Comparison of ENCODE assay signal across 9 cellular contexts in the genomic region with DNA sequence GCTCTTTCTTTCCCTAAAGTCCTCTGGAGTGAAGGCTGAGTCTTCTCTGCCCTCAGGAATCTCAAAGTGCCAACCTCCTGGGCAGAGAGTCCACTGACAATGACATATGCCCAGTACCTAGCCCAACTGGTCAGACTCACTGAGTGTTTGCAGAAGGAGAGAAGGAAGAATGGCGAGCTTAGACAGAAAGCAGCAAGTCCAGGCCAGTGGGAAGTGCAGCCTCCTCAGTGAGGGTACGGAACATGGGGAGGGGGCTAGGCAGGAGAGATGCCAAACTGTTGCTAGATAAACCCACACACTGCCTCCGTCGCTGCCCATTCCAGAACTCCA. TPM values are rescaled to one million over a fixed set of nuclear protein-coding genes. Genes with fewer than 3 reads are reported as not detected.
A peak's percentile ranks its signal among the peaks of the same experiment; 100 is the strongest.
DNase-seq lines count a peak whose midpoint lies in the region; ATAC-seq and TF ChIP-seq lines count a peak whose summit lies in the region.
"Had no signal": no experiment of that assay in that cellular context is flagged by ENCODE, and none has a peak within 500 bp of the region (broad histone marks: within the 10 kb centered on the region; RNA-seq: fewer than 3 reads in every experiment).

No MANE protein-coding gene starts in this region.

- H3K9me3 ChIP-seq in BE2C (no peaks in the 10 kb centered on the region), HUES64 (ENCODE audit: insufficient read depth, low read depth, low read length) (no peaks in the 10 kb centered on the region)
- no peaks in the 10 kb centered on the region for H3K9me3 ChIP-seq in naive thymus-derived CD4-positive, alpha-beta T cell (ENCODE audit: control insufficient read depth in 2 of 3, low read length in 3 of 3)

- CTCF ChIA-PET in naive thymus-derived CD4-positive, alpha-beta T cell (lab: Charles Lee): interaction anchor here (0.5 to 2.6 kb wide), 4 partner anchors 75 to 1176 kb away, joined by 3 to 13 read pairs (median 6); no protein-coding TSS in a partner anchor
- CTCF ChIA-PET in GM10248 (lab: Yijun Ruan, JAX): interaction anchor here (1.0 to 2.6 kb wide), 6 partner anchors 16 to 197 kb away, joined by 3 to 18 read pairs (median 4); no protein-coding TSS in a partner anchor

- H3K27ac ChIP-seq in HUES64 (ENCODE audit: low read depth, low read length): no peak overlapping the region
- peak overlapping the region; percentile 82 for H3K27ac ChIP-seq in naive thymus-derived CD4-positive, alpha-beta T cell (ENCODE audit: low read depth, low read length)

- ATAC-seq in naive thymus-derived CD4-positive, alpha-beta T cell: no peak

- H3K27me3 Mint-ChIP-seq in naive thymus-derived CD4-positive, alpha-beta T cell: no peaks in the 10 kb centered on the region

- H3K36me3 ChIP-seq in BE2C (peaks cover 15% of the 10 kb centered on the region), HUES64 (ENCODE audit: insufficient read depth, low read length) (peaks cover 37% of the 10 kb centered on the region)
- H3K36me3 ChIP-seq in naive thymus-derived CD4-positive, alpha-beta T cell (ENCODE audit: control insufficient read depth in 2 of 3, insufficient read depth in 3 of 3, low read length in 3 of 3): peaks cover 0 to 32% (median 4%) of the 10 kb centered on the region in 3 experiments

- H3K4me3 Mint-ChIP-seq in naive thymus-derived CD4-positive, alpha-beta T cell: peak overlapping the region; percentile 82 to 98 (median 96)

- H3K9ac ChIP-seq in HUES64 (ENCODE audit: low read depth, low read length): peak overlapping the region; percentile 73

- no peak for DNase-seq in BE2C
- DNase-seq in choroid plexus epithelial cell (ENCODE audit: low read depth): no peak
- DNase-seq in naive thymus-derived CD4-positive, alpha-beta T cell: no peak
- no peak for DNase-seq in C1 segment of cervical spinal cord (lab: John Stamatoyannopoulos, UW)
- no peak for DNase-seq in Ammon's horn (ENCODE audit: low spot score)
- DNase-seq in COLO668 (lab: John Stamatoyannopoulos, UW; ENCODE audit: unreplicated experiment): no peak
- no peak for DNase-seq in GM10248 (ENCODE audit: extremely low spot score)

- H3K27me3 ChIP-seq in BE2C (no peaks in the 10 kb centered on the region), HUES64 (ENCODE audit: insufficient read depth, low read length) (no peaks in the 10 kb centered on the region)
- H3K27me3 ChIP-seq in naive thymus-derived CD4-positive, alpha-beta T cell (ENCODE audit: control insufficient read depth in 2 of 2, insufficient read depth in 2 of 2, low read length in 2 of 2): no peaks in the 10 kb centered on the region

- intact Hi-C loops in naive thymus-derived CD4-positive, alpha-beta T cell (cut with micrococcal nuclease): loop anchor here (1.0 to 10.0 kb wide), 8 partner anchors 18 to 402 kb away; a partner anchor contains a TSS

- peaks cover 4% of the 10 kb centered on the region for H3K4me1 ChIP-seq in BE2C
- peaks cover 16% of the 10 kb centered on the region for H3K4me1 ChIP-seq in HUES64 (ENCODE audit: insufficient read depth, low read length)
- H3K4me1 ChIP-seq in naive thymus-derived CD4-positive, alpha-beta T cell (ENCODE audit: control insufficient read depth in 2 of 2, insufficient read depth in 2 of 2, low read length in 2 of 2): peaks cover 6 to 16% of the 10 kb centered on the region in 2 donors

- H3K4me3 ChIP-seq in BE2C (ENCODE audit: low read depth, low read length): peak overlapping the region; percentile 88
- H3K4me3 ChIP-seq in HUES64 (ENCODE audit: low read length): peak overlapping the region; percentile 79
- peak overlapping the region; percentile 93 for H3K4me3 ChIP-seq in choroid plexus epithelial cell (ENCODE audit: low read depth, low read length)
- peak overlapping the region; percentile 72 for H3K4me3 ChIP-seq in naive thymus-derived CD4-positive, alpha-beta T cell (ENCODE audit: low read length)

- H3K36me3 Mint-ChIP-seq in naive thymus-derived CD4-positive, alpha-beta T cell: peaks cover 4 to 17% (median 10%) of the 10 kb centered on the region in 5 donors

- peak overlapping the region; percentile 96 to 99 (median 97) for H3K27ac Mint-ChIP-seq in naive thymus-derived CD4-positive, alpha-beta T cell

- POLR2A ChIA-PET in naive thymus-derived CD4-positive, alpha-beta T cell (lab: Charles Lee): interaction anchor here (0.6 to 2.6 kb wide), 13 partner anchors 10 to 281 kb away, joined by 3 to 13 read pairs (median 7); a partner anchor contains a TSS
- POLR2A ChIA-PET in GM10248 (lab: Yijun Ruan, JAX): interaction anchor here (0.7 kb wide), 1 partner anchor 178 kb away, joined by 3 read pairs; no protein-coding TSS in a partner anchor

- TF ChIP-seq CTCF in BE2C (IDR thresholded peaks at IDR 0.05; ENCODE audit: low read depth, low read length) (no peak), choroid plexus epithelial cell (conservative IDR thresholded peaks at IDR 0.05; ENCODE audit: low read depth, low read length) (no peak), GM10248 (IDR thresholded peaks at IDR 0.05; ENCODE audit: control extremely low read depth, extremely low read depth, low read depth, missing control alignments) (no peak)

- peaks cover 6 to 47% (median 32%) of the 10 kb centered on the region in 7 donors for H3K4me1 Mint-ChIP-seq in naive thymus-derived CD4-positive, alpha-beta T cell

- no peaks in the 10 kb centered on the region for H3K9me3 Mint-ChIP-seq in naive thymus-derived CD4-positive, alpha-beta T cell

- 2% methylated on average over 4 of the region's 4 CpGs for WGBS in HUES64

RNA-seq across cellular contexts. Expression of a gene that starts 0.7 kb away (rescaled TPM):
- 46.4 TPM for polyA plus RNA-seq in BE2C (2012; ENCODE audit: insufficient read depth, insufficient read length, low read depth)
- polyA plus RNA-seq in HUES64 (2013, experiment 1 of 2): 64.1 TPM
- polyA plus RNA-seq in HUES64 (2013, experiment 2 of 2): 54.0 TPM
- total RNA-seq in naive thymus-derived CD4-positive, alpha-beta T cell: 100 to 1,000 TPM; 112 to 204 (median 160) TPM
- polyA plus RNA-seq in naive thymus-derived CD4-positive, alpha-beta T cell: 10 to 100 TPM; 46.6 to 73.3 TPM

RNA-seq across cellular contexts. Expression of a gene that starts 23.9 kb away (rescaled TPM):
- 18.8 TPM for polyA plus RNA-seq in BE2C (2012; ENCODE audit: insufficient read depth, insufficient read length, low read depth)
- polyA plus RNA-seq in HUES64 (2013, experiment 1 of 2): not detected
- polyA plus RNA-seq in HUES64 (2013, experiment 2 of 2): not detected
- total RNA-seq in naive thymus-derived CD4-positive, alpha-beta T cell: 1 to 10 TPM in 1 of 5 experiments, under 1 TPM in 3, not detected in 1; 0.24 to 1.1 (median 0.28) TPM
- polyA plus RNA-seq in naive thymus-derived CD4-positive, alpha-beta T cell: 1 to 10 TPM; 2.3 to 4.6 TPM
- total RNA-seq: glomerular endothelial cell had no signal

RNA-seq across cellular contexts. Expression of a gene that starts 28.3 kb away (rescaled TPM):
- polyA plus RNA-seq in BE2C (2012; ENCODE audit: insufficient read depth, insufficient read length, low read depth): 3.8 TPM
- 0.30 TPM for polyA plus RNA-seq in HUES64 (2013, experiment 1 of 2)
- polyA plus RNA-seq in HUES64 (2013, experiment 2 of 2): 0.32 TPM
- total RNA-seq in naive thymus-derived CD4-positive, alpha-beta T cell: 1 to 10 TPM in 2 of 5 experiments, not detected in 3; 1.0 to 1.2 TPM
- polyA plus RNA-seq in naive thymus-derived CD4-positive, alpha-beta T cell: under 1 TPM in 1 of 2 donors, not detected in 1; 0.13 TPM
- total RNA-seq: glomerular endothelial cell had no signal

RNA-seq across cellular contexts. Expression of a gene that starts 30.6 kb away (rescaled TPM):
- 186 TPM for polyA plus RNA-seq in BE2C (2012; ENCODE audit: insufficient read depth, insufficient read length, low read depth)
- polyA plus RNA-seq in HUES64 (2013, experiment 1 of 2): 59.6 TPM
- polyA plus RNA-seq in HUES64 (2013, experiment 2 of 2): 60.2 TPM
- total RNA-seq in naive thymus-derived CD4-positive, alpha-beta T cell: 100 to 1,000 TPM in 1 of 5 experiments, 10 to 100 TPM in 4; 70.8 to 105 (median 91.9) TPM
- polyA plus RNA-seq in naive thymus-derived CD4-positive, alpha-beta T cell: 10 to 100 TPM; 69.6 to 94.0 TPM

RNA-seq across cellular contexts. Expression of a gene that starts 38.1 kb away (rescaled TPM):
- polyA plus RNA-seq in BE2C (2012; ENCODE audit: insufficient read depth, insufficient read length, low read depth): not detected
- polyA plus RNA-seq in HUES64 (2013, experiment 1 of 2): 3.3 TPM
- polyA plus RNA-seq in HUES64 (2013, experiment 2 of 2): 3.5 TPM
- 1 to 10 TPM in 4 of 5 experiments, under 1 TPM in 1; 0.29 to 2.2 (median 1.4) TPM for total RNA-seq in naive thymus-derived CD4-positive, alpha-beta T cell
- 1 to 10 TPM in 1 of 2 donors, under 1 TPM in 1; 0.27 to 1.0 TPM for polyA plus RNA-seq in naive thymus-derived CD4-positive, alpha-beta T cell
